Comparison of ENCODE assay signal across 9 cellular contexts in the genomic region with DNA sequence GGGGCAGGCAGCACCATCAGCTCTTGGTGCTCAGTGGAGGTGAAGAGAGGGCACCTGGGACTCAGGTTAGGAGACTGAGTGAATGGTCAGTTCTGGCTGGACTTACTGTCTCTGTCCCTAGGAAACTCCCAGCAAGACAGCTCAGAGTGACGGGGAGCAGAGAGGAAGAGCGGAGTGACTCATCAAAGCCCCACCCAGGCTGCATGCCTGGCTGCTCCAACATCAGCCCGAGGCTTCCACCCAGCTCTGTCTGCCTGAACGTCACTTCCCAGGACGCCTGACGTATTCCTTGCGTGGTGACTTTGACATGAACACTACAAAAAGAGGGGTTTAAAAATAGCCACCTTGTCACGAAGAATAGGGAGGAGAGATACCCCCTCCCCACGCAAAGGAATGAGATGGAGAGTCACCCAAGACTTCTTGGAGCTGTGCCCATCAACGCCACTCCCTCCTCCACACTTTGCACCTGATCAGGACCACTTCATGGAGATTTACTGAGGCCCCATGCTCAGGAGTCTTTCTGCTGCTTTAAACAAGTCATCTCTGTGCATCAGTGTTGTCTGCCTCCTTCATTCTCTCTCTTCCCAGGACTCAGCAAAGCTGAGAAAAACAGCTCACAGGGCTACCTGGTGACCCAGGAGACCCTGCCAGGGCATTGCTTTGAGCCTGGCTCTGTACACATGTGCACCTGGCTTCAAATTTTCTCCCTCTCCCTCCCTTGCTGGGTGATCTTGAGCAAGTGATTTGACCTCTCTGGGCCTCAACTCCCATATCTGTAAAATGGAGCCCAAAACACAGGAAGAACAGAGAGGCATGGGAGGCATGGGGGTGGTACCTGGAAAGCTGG.
DNase-seq lines count a peak whose midpoint lies in the region; ATAC-seq and TF ChIP-seq lines count a peak whose summit lies in the region.
"Had no signal": no experiment of that assay in that cellular context is flagged by ENCODE, and none has a peak within 500 bp of the region (broad histone marks: within the 10 kb centered on the region; RNA-seq: fewer than 3 reads in every experiment).

No MANE protein-coding gene starts in this region.

- H2AK5ac ChIP-seq in H9 (ENCODE audit: insufficient read length, low read length): no peak overlapping the region

- H3K4ac ChIP-seq in H9 (ENCODE audit: low read depth, low read length): no peak overlapping the region

- ATAC-seq in WTC11: peak; percentile 32
- no peak for ATAC-seq in GM18519 (IDR thresholded peaks at IDR 0.05; ENCODE audit: low FRiP score, unreplicated experiment)
- no peak for ATAC-seq in GM18517 (IDR thresholded peaks at IDR 0.05; ENCODE audit: unreplicated experiment)

- no peak overlapping the region for H2BK15ac ChIP-seq in H9 (ENCODE audit: low read depth, low read length)

- H3F3A ChIP-seq in smooth muscle cell (ENCODE audit: low read depth): no peaks in the 10 kb centered on the region

- CTCF ChIA-PET in WTC11 (lab: Charles Lee): interaction anchor here (0.9 kb wide), 1 partner anchor 36 kb away, joined by 3 read pairs; no protein-coding TSS in a partner anchor

- no peak overlapping the region for H3K23ac ChIP-seq in H9 (ENCODE audit: insufficient read length, low read depth, low read length)

- H3K79me2 ChIP-seq in H9 (ENCODE audit: insufficient read depth, low read length): peaks cover 20% of the 10 kb centered on the region; the same call in 1 of the 2 replicates
- H3K79me2 ChIP-seq in smooth muscle cell (ENCODE audit: low read depth): no peaks in the 10 kb centered on the region

- H3K4me1 Mint-ChIP-seq in H9: peaks cover 42 to 47% of the 10 kb centered on the region in 2 experiments
- H3K4me1 Mint-ChIP-seq in WTC11: peaks cover 59% of the 10 kb centered on the region

- no peak overlapping the region for H3K27ac ChIP-seq in H9 (ENCODE audit: insufficient read length, low read depth, low read length)
- peak overlapping the region; percentile 66 to 87 for H3K27ac ChIP-seq in right atrium auricular region
- H3K27ac ChIP-seq in smooth muscle cell (ENCODE audit: low read depth): peak overlapping the region; percentile 80

- H3K9me3 Mint-ChIP-seq in H9 (no peaks in the 10 kb centered on the region), WTC11 (0 out of 2 replicates have a peak, but pooled peaks cover under 1% of the 10 kb centered on the region)

- no peaks in the 10 kb centered on the region for H3K27me3 ChIP-seq in H9 (ENCODE audit: insufficient read depth, low read length)
- H3K27me3 ChIP-seq in right atrium auricular region: no peaks in the 10 kb centered on the region
- H3K27me3 ChIP-seq in smooth muscle cell (ENCODE audit: low read depth): no peaks in the 10 kb centered on the region

- peak overlapping the region; percentile 35 for H3K18ac ChIP-seq in H9 (ENCODE audit: insufficient read length, low read depth, low read length)

- no peaks in the 10 kb centered on the region for H3K36me3 ChIP-seq in right atrium auricular region
- H3K36me3 ChIP-seq in smooth muscle cell (ENCODE audit: low read depth): no peaks in the 10 kb centered on the region

- H3K4me3 ChIP-seq in right atrium auricular region (no peak overlapping the region), smooth muscle cell (no peak overlapping the region)
- H3K4me3 ChIP-seq: dorsolateral prefrontal cortex had no signal

- no peak overlapping the region for H2BK5ac ChIP-seq in H9 (ENCODE audit: insufficient read length, low read length)

- no peak overlapping the region for H3K4me3 Mint-ChIP-seq in H9
- no peak overlapping the region for H3K4me3 Mint-ChIP-seq in WTC11

- no peak overlapping the region for H2BK12ac ChIP-seq in H9 (ENCODE audit: insufficient read length, low read depth, low read length)

- H3K9ac ChIP-seq in H9 (ENCODE audit: extremely low read depth, insufficient read length, low read length) (no peak overlapping the region), smooth muscle cell (ENCODE audit: low read depth) (peak overlapping the region; percentile 72)

- peaks cover 9% of the 10 kb centered on the region; the same call in 1 of the 2 replicates for H3K4me1 ChIP-seq in H9 (ENCODE audit: insufficient read depth, low read length)
- peaks cover 0 to 30% of the 10 kb centered on the region in 2 donors for H3K4me1 ChIP-seq in right atrium auricular region
- peaks cover 4% of the 10 kb centered on the region for H3K4me1 ChIP-seq in smooth muscle cell (ENCODE audit: low read depth)

- no peak overlapping the region for H3K56ac ChIP-seq in H9 (ENCODE audit: insufficient read length, low read depth, low read length)

- WGBS in H9 (ENCODE audit: extremely low coverage, insufficient read length, low lambda C conversion rate): no CpG with 5 or more reads among the region's 10 CpGs
- 20% methylated on average over 10 of the region's 10 CpGs for WGBS in smooth muscle cell (ENCODE audit: low lambda C conversion rate)

- TF ChIP-seq CTCF in H9 (conservative IDR thresholded peaks at IDR 0.05) (no peak), WTC11 (IDR thresholded peaks at IDR 0.05) (no peak), right atrium auricular region (IDR thresholded peaks at IDR 0.05) (no peak), smooth muscle cell (IDR thresholded peaks at IDR 0.05; ENCODE audit: borderline replicate concordance, insufficient read depth, poor library complexity, severe bottlenecking) (no peak)

- DNase-seq in H9: peak; percentile 42
- DNase-seq in WTC11 (ENCODE audit: low spot score): no peak
- peak; percentile 97 for DNase-seq in right atrium auricular region (ENCODE audit: low spot score)
- DNase-seq in smooth muscle cell (lab: John Stamatoyannopoulos, UW; ENCODE audit: unreplicated experiment): peak; percentile 32
- DNase-seq in midbrain (lab: John Stamatoyannopoulos, UW): no peak
- no peak for DNase-seq in NCI-H1092 treated with DMSO at 0.1 percent for 48 hours (lab: John Stamatoyannopoulos, UW)

- H2AFZ ChIP-seq in H9 (ENCODE audit: low read length) (no peak overlapping the region), smooth muscle cell (ENCODE audit: low read depth) (peak overlapping the region; percentile 28)

- H3T11ph ChIP-seq in H9 (ENCODE audit: low read length): no peak overlapping the region

- H3K36me3 Mint-ChIP-seq in H9 (ENCODE audit: insufficient read depth in 1 of 3, low read depth in 3 of 3): peaks cover 6 to 7% (median 7%) of the 10 kb centered on the region in 3 experiments; a peak in 5 of 7 replicates
- H3K36me3 Mint-ChIP-seq in WTC11: peaks cover 30% of the 10 kb centered on the region

- H4K5ac ChIP-seq in H9 (ENCODE audit: insufficient read length, low read depth, low read length): no peak overlapping the region

- H3K23me2 ChIP-seq in H9 (ENCODE audit: insufficient read length, low read depth, low read length, poor library complexity, severe bottlenecking): no peaks in the 10 kb centered on the region

- no peak overlapping the region for H2BK120ac ChIP-seq in H9 (ENCODE audit: low read depth, low read length, poor library complexity, severe bottlenecking)

- H3K4me2 ChIP-seq in H9 (ENCODE audit: insufficient read depth, insufficient read length, low read length) (no peak overlapping the region), smooth muscle cell (peak overlapping the region; percentile 66)

- peak overlapping the region; percentile 41; the same call in 1 of the 2 replicates for H3K14ac ChIP-seq in H9 (ENCODE audit: insufficient read depth, low read length)

- peaks cover 7% of the 10 kb centered on the region for H3K79me1 ChIP-seq in H9 (ENCODE audit: insufficient read depth, low read depth, low read length, poor library complexity, severe bottlenecking)

- no peak overlapping the region for H4K91ac ChIP-seq in H9 (ENCODE audit: insufficient read length, low read depth, low read length)

- H3K27ac Mint-ChIP-seq in H9 (peak overlapping the region in 2 of 3 experiments; percentile 21 to 45; a peak in 4 of 7 replicates), WTC11 (peak overlapping the region; percentile 71)

- H2BK20ac ChIP-seq in H9 (ENCODE audit: low read depth, low read length, poor library complexity, severe bottlenecking): no peak overlapping the region

- H3K27me3 Mint-ChIP-seq in H9 (ENCODE audit: low read depth) (no peaks in the 10 kb centered on the region), WTC11 (ENCODE audit: low read depth) (no peaks in the 10 kb centered on the region)

- H4K8ac ChIP-seq in H9 (replicated peaks; ENCODE audit: insufficient read length, low read depth, low read length): no peak overlapping the region

- H4K20me1 ChIP-seq in H9 (ENCODE audit: control insufficient read depth, insufficient read depth, insufficient read length): no peaks in the 10 kb centered on the region
- no peaks in the 10 kb centered on the region for H4K20me1 ChIP-seq in smooth muscle cell (ENCODE audit: low read depth)

- H3K9me3 ChIP-seq in H9 (ENCODE audit: control insufficient read depth, low read depth, low read length) (no peaks in the 10 kb centered on the region), right atrium auricular region (peaks cover 0 to 4% of the 10 kb centered on the region in 2 donors), smooth muscle cell (replicated peaks; ENCODE audit: low read depth) (no peaks in the 10 kb centered on the region)

- POLR2A ChIA-PET in WTC11 (lab: Charles Lee): interaction anchor here (0.5 to 0.7 kb wide), 2 partner anchors 19 to 1517 kb away, joined by 3 to 6 read pairs; no protein-coding TSS in a partner anchor

TF ChIP-seq in WTC11, 78 proteins besides CTCF, POLR2A, EP300 and RAD21 (continues in another document):
- TF ChIP-seq PRRX2 (CRISPR knock-in tag; IDR thresholded peaks at IDR 0.05): no peak
- no peak for TF ChIP-seq CREB1 (CRISPR knock-in tag; IDR thresholded peaks at IDR 0.05)
- TF ChIP-seq, protein P1, sequence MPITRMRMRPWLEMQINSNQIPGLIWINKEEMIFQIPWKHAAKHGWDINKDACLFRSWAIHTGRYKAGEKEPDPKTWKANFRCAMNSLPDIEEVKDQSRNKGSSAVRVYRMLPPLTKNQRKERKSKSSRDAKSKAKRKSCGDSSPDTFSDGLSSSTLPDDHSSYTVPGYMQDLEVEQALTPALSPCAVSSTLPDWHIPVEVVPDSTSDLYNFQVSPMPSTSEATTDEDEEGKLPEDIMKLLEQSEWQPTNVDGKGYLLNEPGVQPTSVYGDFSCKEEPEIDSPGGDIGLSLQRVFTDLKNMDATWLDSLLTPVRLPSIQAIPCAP (CRISPR knock-in tag; IDR thresholded peaks at IDR 0.05): no peak

Comparison
In these comparisons a context has a peak if more than half of its experiments do, and no peak if none do; other contexts are left out.
1. DNase-seq: peak in H9 (single experiment), right atrium auricular region (single experiment) and smooth muscle cell (single experiment); none in WTC11 (single experiment), midbrain (single experiment) and NCI-H1092 treated with DMSO at 0.1 percent for 48 hours (single experiment).